1 cellular context compared by ENCODE assay signal in the genomic region with DNA sequence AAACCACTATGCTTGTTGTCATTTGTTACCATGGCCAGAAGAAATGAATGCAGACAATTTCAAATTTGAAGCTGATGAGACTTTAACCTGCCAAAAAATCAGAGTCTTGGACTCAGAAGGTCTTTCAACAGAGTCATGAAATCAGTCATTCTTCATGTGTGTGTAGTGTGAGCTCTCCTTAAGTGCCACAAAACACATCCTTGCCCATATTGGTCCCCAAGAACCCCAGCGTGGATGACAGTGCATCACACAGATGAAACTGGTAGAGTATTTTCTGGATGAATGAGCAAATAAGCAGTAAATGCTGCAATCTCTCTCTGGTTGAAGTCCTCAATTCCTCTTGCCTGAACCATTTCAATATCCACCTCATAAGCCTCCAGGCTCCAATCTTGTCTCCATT.
TF ChIP-seq lines count a peak whose summit lies in the region.

No MANE protein-coding gene starts in this region.

TF ChIP-seq in IMR-90, 13 proteins besides CTCF, POLR2A, EP300 and RAD21:
- TF ChIP-seq SMC3 (IDR thresholded peaks at IDR 0.05; ENCODE audit: low read depth, low read length) (no peak), FOS (IDR thresholded peaks at IDR 0.05; ENCODE audit: low read depth, low read length) (no peak), CEBPB (IDR thresholded peaks at IDR 0.05; ENCODE audit: low read depth, low read length) (no peak), MAFK (IDR thresholded peaks at IDR 0.05; ENCODE audit: low read depth, low read length) (no peak), CHD1 (IDR thresholded peaks at IDR 0.05; ENCODE audit: low read depth, low read length) (no peak), NFE2L2 (IDR thresholded peaks at IDR 0.05; ENCODE audit: low read depth, low read length) (no peak), RCOR1 (IDR thresholded peaks at IDR 0.05; ENCODE audit: insufficient replicate concordance, low read length) (no peak), RFX5 (IDR thresholded peaks at IDR 0.05; ENCODE audit: low read depth, low read length) (no peak), MAZ (IDR thresholded peaks at IDR 0.05; ENCODE audit: borderline replicate concordance, low read depth, low read length) (no peak), MXI1 (IDR thresholded peaks at IDR 0.05; ENCODE audit: borderline replicate concordance, low read depth, low read length) (no peak), BHLHE40 (IDR thresholded peaks at IDR 0.05; ENCODE audit: low read depth, low read length) (no peak)
- TF ChIP-seq, protein P1, sequence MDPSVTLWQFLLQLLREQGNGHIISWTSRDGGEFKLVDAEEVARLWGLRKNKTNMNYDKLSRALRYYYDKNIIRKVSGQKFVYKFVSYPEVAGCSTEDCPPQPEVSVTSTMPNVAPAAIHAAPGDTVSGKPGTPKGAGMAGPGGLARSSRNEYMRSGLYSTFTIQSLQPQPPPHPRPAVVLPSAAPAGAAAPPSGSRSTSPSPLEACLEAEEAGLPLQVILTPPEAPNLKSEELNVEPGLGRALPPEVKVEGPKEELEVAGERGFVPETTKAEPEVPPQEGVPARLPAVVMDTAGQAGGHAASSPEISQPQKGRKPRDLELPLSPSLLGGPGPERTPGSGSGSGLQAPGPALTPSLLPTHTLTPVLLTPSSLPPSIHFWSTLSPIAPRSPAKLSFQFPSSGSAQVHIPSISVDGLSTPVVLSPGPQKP (IDR thresholded peaks at IDR 0.05; ENCODE audit: borderline replicate concordance, low read depth, low read length) = no peak
- TF ChIP-seq, protein P2, sequence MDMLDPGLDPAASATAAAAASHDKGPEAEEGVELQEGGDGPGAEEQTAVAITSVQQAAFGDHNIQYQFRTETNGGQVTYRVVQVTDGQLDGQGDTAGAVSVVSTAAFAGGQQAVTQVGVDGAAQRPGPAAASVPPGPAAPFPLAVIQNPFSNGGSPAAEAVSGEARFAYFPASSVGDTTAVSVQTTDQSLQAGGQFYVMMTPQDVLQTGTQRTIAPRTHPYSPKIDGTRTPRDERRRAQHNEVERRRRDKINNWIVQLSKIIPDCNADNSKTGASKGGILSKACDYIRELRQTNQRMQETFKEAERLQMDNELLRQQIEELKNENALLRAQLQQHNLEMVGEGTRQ (IDR thresholded peaks at IDR 0.05; ENCODE audit: low read depth, low read length) = no peak
